ENCODE assay signal across 11 cellular contexts in genomic region chr12:87667378-87667777, GRCh38.
A peak's percentile ranks its signal among the peaks of the same experiment; 100 is the strongest.
DNase-seq lines count a peak whose midpoint lies in the region.
"Had no signal": no experiment of that assay in that cellular context is flagged by ENCODE, and none has a peak within 500 bp of the region (broad histone marks: within the 10 kb centered on the region; RNA-seq: fewer than 3 reads in every experiment).

No MANE protein-coding gene starts in this region.

- H4K20me1 ChIP-seq in Karpas-422 (ENCODE audit: insufficient read depth, low read depth, low read length) = no peaks in the 10 kb centered on the region

- H3K9ac ChIP-seq in Karpas-422 (ENCODE audit: low read length) = no peak overlapping the region

- H3K4me3 ChIP-seq in Karpas-422 (ENCODE audit: low read length) = no peak overlapping the region

- H3K27me3 ChIP-seq in Karpas-422 (ENCODE audit: low read length) = no peaks in the 10 kb centered on the region

- no peaks in the 10 kb centered on the region for H3K36me3 ChIP-seq in Karpas-422 (ENCODE audit: insufficient read depth, low read length)

- H3K9me3 ChIP-seq in Karpas-422 (ENCODE audit: low read length) = no peaks in the 10 kb centered on the region

- no peaks in the 10 kb centered on the region for H3K9me2 ChIP-seq in Karpas-422 (replicated peaks; ENCODE audit: insufficient read depth, low read length)

- H3K4me1 ChIP-seq in Karpas-422 (ENCODE audit: low read length) = peaks cover 2% of the 10 kb centered on the region

- no peaks in the 10 kb centered on the region for H3K79me2 ChIP-seq in Karpas-422 (ENCODE audit: low read length)

- H2AFZ ChIP-seq in Karpas-422 (ENCODE audit: low read length) = no peak overlapping the region

- no peak overlapping the region for H3K4me2 ChIP-seq in Karpas-422 (ENCODE audit: low read depth, low read length, poor library complexity, severe bottlenecking)

- DNase-seq in COLO829 (ENCODE audit: low spot score) = peak; percentile 18
- peak; percentile 49 for DNase-seq in Karpas-422
- peak; percentile 54 for DNase-seq in amniotic epithelial cell (ENCODE audit: low read depth)
- DNase-seq in left kidney (ENCODE audit: low read depth, low spot score) = peak; percentile 29
- no peak for DNase-seq in DMS114 treated with DMSO at 0.1 percent for 48 hours (lab: John Stamatoyannopoulos, UW; ENCODE audit: unreplicated experiment)
- DNase-seq in foreskin melanocyte = no peak
- no peak for DNase-seq in activated CD8-positive, alpha-beta memory T cell treated with anti-CD3 and anti-CD28 coated beads, Interleukin-2, amount 50 U/mL, for 4 hours
- no peak for DNase-seq in GF-D8 (lab: John Stamatoyannopoulos, UW)
- DNase-seq: activated naive CD4-positive, alpha-beta T cell; GDM1; substantia nigra had no signal

- no peak overlapping the region for H3K27ac ChIP-seq in Karpas-422 (ENCODE audit: low read length)

Comparison
In these comparisons a context has a peak if more than half of its experiments do, and no peak if none do; other contexts are left out.
1. DNase-seq: peak in COLO829 (single experiment), Karpas-422 (single experiment), amniotic epithelial cell (single experiment) and left kidney (single experiment); none in DMS114 treated with DMSO at 0.1 percent for 48 hours (single experiment), foreskin melanocyte (single experiment), activated CD8-positive, alpha-beta memory T cell treated with anti-CD3 and anti-CD28 coated beads, Interleukin-2, amount 50 U/mL, for 4 hours (single experiment) and GF-D8 (single experiment).